1 cellular context compared by ENCODE assay signal in the genomic region with DNA sequence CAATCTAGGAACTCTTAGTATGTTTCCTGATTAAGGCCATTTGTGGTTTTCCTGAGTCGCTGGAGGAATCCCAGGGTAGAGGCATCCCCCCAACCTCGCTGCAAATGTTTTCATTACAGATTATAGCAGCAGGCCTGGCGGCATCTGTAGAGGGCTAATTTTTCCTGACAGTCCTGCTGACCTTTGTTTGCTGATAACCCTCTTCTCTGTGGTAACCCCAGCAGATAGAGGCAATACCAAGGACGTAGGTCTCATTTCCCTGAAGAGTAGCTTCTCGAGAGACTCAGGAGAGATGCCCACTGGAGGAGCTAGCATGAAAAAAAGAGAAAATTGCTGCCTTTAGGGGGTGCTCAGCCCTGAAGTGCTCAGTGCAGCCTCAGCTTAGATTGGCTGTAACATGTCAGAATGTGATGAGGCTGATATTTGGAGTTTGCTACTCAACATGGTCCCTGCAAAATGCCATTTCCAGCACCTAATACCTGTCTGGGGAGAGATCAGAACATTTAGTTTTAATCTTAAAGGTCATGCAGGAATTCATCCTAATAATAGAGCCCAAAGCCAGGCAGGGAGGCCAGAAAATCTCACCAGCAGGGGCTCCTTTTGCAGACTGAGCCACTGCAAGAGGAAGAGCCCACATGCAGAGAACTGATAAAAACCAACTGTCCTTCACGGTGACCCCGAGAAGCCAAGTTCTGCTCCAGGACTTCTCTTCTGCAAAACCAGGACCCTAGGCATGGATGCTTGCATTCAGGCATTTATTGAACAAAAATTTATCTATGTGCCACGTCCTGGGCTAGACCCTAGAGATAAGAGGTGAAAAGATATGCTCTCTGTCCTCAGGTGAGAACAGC.
TF ChIP-seq lines count a peak whose summit lies in the region.

No MANE protein-coding gene starts in this region.

TF ChIP-seq in WTC11, 78 proteins besides CTCF, POLR2A, EP300 and RAD21 (continued from another document):
- TF ChIP-seq AR (CRISPR knock-in tag; IDR thresholded peaks at IDR 0.05) (no peak), MXD4 (CRISPR knock-in tag; IDR thresholded peaks at IDR 0.05; ENCODE audit: borderline replicate concordance) (no peak), ZNF671 (CRISPR knock-in tag; IDR thresholded peaks at IDR 0.05) (no peak), NFE2L1 (CRISPR knock-in tag; IDR thresholded peaks at IDR 0.05) (no peak), ZNF317 (CRISPR knock-in tag; IDR thresholded peaks at IDR 0.05; ENCODE audit: borderline replicate concordance, low read depth) (no peak), RELA (CRISPR knock-in tag; IDR thresholded peaks at IDR 0.05; ENCODE audit: borderline replicate concordance) (no peak), STAT6 (CRISPR knock-in tag; conservative IDR thresholded peaks at IDR 0.05; ENCODE audit: low read depth) (no peak), KAT7 (CRISPR knock-in tag; IDR thresholded peaks at IDR 0.05; ENCODE audit: borderline replicate concordance) (no peak), SMAD4 (CRISPR knock-in tag; IDR thresholded peaks at IDR 0.05) (no peak)
- TF ChIP-seq, protein P1, sequence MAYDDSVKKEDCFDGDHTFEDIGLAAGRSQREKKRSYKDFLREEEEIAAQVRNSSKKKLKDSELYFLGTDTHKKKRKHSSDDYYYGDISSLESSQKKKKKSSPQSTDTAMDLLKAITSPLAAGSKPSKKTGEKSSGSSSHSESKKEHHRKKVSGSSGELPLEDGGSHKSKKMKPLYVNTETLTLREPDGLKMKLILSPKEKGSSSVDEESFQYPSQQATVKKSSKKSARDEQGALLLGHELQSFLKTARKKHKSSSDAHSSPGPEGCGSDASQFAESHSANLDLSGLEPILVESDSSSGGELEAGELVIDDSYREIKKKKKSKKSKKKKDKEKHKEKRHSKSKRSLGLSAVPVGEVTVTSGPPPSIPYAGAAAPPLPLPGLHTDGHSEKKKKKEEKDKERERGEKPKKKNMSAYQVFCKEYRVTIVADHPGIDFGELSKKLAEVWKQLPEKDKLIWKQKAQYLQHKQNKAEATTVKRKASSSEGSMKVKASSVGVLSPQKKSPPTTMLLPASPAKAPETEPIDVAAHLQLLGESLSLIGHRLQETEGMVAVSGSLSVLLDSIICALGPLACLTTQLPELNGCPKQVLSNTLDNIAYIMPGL (CRISPR knock-in tag; IDR thresholded peaks at IDR 0.05), result no peak
- TF ChIP-seq, protein P2, sequence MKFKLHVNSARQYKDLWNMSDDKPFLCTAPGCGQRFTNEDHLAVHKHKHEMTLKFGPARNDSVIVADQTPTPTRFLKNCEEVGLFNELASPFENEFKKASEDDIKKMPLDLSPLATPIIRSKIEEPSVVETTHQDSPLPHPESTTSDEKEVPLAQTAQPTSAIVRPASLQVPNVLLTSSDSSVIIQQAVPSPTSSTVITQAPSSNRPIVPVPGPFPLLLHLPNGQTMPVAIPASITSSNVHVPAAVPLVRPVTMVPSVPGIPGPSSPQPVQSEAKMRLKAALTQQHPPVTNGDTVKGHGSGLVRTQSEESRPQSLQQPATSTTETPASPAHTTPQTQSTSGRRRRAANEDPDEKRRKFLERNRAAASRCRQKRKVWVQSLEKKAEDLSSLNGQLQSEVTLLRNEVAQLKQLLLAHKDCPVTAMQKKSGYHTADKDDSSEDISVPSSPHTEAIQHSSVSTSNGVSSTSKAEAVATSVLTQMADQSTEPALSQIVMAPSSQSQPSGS (CRISPR knock-in tag; IDR thresholded peaks at IDR 0.05; ENCODE audit: borderline replicate concordance, low read depth), result no peak
- TF ChIP-seq, protein P3, sequence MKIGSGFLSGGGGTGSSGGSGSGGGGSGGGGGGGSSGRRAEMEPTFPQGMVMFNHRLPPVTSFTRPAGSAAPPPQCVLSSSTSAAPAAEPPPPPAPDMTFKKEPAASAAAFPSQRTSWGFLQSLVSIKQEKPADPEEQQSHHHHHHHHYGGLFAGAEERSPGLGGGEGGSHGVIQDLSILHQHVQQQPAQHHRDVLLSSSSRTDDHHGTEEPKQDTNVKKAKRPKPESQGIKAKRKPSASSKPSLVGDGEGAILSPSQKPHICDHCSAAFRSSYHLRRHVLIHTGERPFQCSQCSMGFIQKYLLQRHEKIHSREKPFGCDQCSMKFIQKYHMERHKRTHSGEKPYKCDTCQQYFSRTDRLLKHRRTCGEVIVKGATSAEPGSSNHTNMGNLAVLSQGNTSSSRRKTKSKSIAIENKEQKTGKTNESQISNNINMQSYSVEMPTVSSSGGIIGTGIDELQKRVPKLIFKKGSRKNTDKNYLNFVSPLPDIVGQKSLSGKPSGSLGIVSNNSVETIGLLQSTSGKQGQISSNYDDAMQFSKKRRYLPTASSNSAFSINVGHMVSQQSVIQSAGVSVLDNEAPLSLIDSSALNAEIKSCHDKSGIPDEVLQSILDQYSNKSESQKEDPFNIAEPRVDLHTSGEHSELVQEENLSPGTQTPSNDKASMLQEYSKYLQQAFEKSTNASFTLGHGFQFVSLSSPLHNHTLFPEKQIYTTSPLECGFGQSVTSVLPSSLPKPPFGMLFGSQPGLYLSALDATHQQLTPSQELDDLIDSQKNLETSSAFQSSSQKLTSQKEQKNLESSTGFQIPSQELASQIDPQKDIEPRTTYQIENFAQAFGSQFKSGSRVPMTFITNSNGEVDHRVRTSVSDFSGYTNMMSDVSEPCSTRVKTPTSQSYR (CRISPR knock-in tag; IDR thresholded peaks at IDR 0.05), result no peak
